ENCODE assay signal across 8 cellular contexts in genomic region chr2:117835990-117836760, GRCh38. TPM values are rescaled to one million over a fixed set of nuclear protein-coding genes. Genes with fewer than 3 reads are reported as not detected.
DNase-seq lines count a peak whose midpoint lies in the region; TF ChIP-seq lines count a peak whose summit lies in the region.

No MANE protein-coding gene starts in this region.

- peak; percentile 45 to 86 (median 76) for TF ChIP-seq CTCF in dorsolateral prefrontal cortex (IDR thresholded peaks at IDR 0.05 in 54 of 56, conservative IDR thresholded peaks at IDR 0.05 in 2 of 56; ENCODE audit: low read depth in 1 of 56, partially characterized antibody in 56 of 56)
- TF ChIP-seq CTCF in liver (IDR thresholded peaks at IDR 0.05; ENCODE audit: low read depth, low read length, missing input control) = peak; percentile 82

- H3K27ac ChIP-seq in dorsolateral prefrontal cortex (peak overlapping the region in 3 of 59 donors; percentile 21 to 46 (median 39)), liver (ENCODE audit: low read depth in 1 of 2, low read length in 2 of 2) (peak overlapping the region; percentile 28 to 58)

- intact Hi-C loops in dorsolateral prefrontal cortex (cut with DNase I) = loop anchor here (2.0 to 5.0 kb wide), 2 partner anchors 166 to 167 kb away; no protein-coding TSS in a partner anchor

- peaks cover 13% of the 10 kb centered on the region for H3K27me3 ChIP-seq in H7 (ENCODE audit: control insufficient read depth, insufficient read depth, low read length)
- H3K27me3 ChIP-seq in dorsolateral prefrontal cortex = no peaks in the 10 kb centered on the region
- no peaks in the 10 kb centered on the region for H3K27me3 ChIP-seq in liver (ENCODE audit: control insufficient read depth in 4 of 4, insufficient read depth in 4 of 4, low read length in 3 of 4)

- H3K4me3 ChIP-seq in H7 (ENCODE audit: insufficient read depth, low read depth, low read length) (peak overlapping the region; percentile 40), dorsolateral prefrontal cortex (peak overlapping the region; percentile 9 to 65 (median 48)), liver (ENCODE audit: low read depth in 1 of 3, low read length in 3 of 3) (peak overlapping the region; percentile 44 to 70 (median 51))

- DNase-seq in ELF-1 (ENCODE audit: low read depth, low spot score) (peak; percentile 69), H7 (peak; percentile 88), NCI-H1105 (lab: John Stamatoyannopoulos, UW) (peak; percentile 42), dorsolateral prefrontal cortex (peak; percentile 60 to 87 (median 84)), T1000 (lab: John Stamatoyannopoulos, UW) (no peak)
- DNase-seq in activated CD4-positive, alpha-beta T cell treated with anti-CD3 and anti-CD28 coated beads, Interleukin-2, amount 50 U/mL, for 1 hour = peak; percentile 49
- DNase-seq in stimulated activated CD4-positive, alpha-beta T cell treated with anti-CD3 and anti-CD28 coated beads, Interleukin-4, amount 100 ng/mL, for 1 hour = peak; percentile 60

- H3K36me3 ChIP-seq in H7 (replicated peaks; ENCODE audit: control insufficient read depth, insufficient read depth, low read length) (peaks cover 3% of the 10 kb centered on the region), liver (ENCODE audit: control insufficient read depth in 4 of 4, insufficient read depth in 3 of 4, low read depth in 1 of 4, low read length in 3 of 4) (peaks cover 3 to 12% (median 6%) of the 10 kb centered on the region in 4 donors)

- H3K4me1 ChIP-seq in liver (ENCODE audit: control insufficient read depth in 4 of 4, insufficient read depth in 4 of 4, low read length in 3 of 4) = peaks cover 0 to 11% (median 4%) of the 10 kb centered on the region in 4 donors

- 7% methylated on average over 53 of the region's 53 CpGs for WGBS in liver

- H3K9ac ChIP-seq in liver (ENCODE audit: low read depth in 1 of 2, low read length in 2 of 2) = peak overlapping the region in 1 of 2 donors; percentile 75

- peak; percentile 85 to 90 for TF ChIP-seq RAD21 in liver (IDR thresholded peaks at IDR 0.05)

- no peaks in the 10 kb centered on the region for H3K9me3 ChIP-seq in liver (ENCODE audit: control insufficient read depth in 4 of 4, low read length in 3 of 4)

TF ChIP-seq in liver, 16 proteins besides CTCF, POLR2A, EP300 and RAD21:
- TF ChIP-seq HNF4G (IDR thresholded peaks at IDR 0.05) = no peak
- peak in 1 of 2 donors; percentile 62 for TF ChIP-seq GABPA (IDR thresholded peaks at IDR 0.05 in 1 of 2, conservative IDR thresholded peaks at IDR 0.05 in 1 of 2)
- TF ChIP-seq SP1 (IDR thresholded peaks at IDR 0.05) = peak; percentile 40
- TF ChIP-seq RXRA (IDR thresholded peaks at IDR 0.05) = peak; percentile 12 to 32
- TF ChIP-seq REST (IDR thresholded peaks at IDR 0.05) = peak; percentile 63
- no peak for TF ChIP-seq ZBTB33 (IDR thresholded peaks at IDR 0.05)
- peak; percentile 55 to 62 for TF ChIP-seq HNF4A (conservative IDR thresholded peaks at IDR 0.05)
- peak; percentile 62 for TF ChIP-seq YY1 (IDR thresholded peaks at IDR 0.05)

RNA-seq across cellular contexts. Expression of gene DDX18, which starts 21.7 kb away (rescaled TPM):
- total RNA-seq in H7 (2014; rRNA removed; shearing (Covaris generic)) = 74.3 and 91.3 TPM in 2 replicates
- total RNA-seq in dorsolateral prefrontal cortex (10 to 100 TPM; 22.2 to 51.3 (median 39.9) TPM), liver (10 to 100 TPM; 23.9 to 34.4 TPM)
- 10 to 100 TPM; 16.3 to 22.8 TPM for polyA plus RNA-seq in liver
